ENCODE assay signal across 8 cellular contexts in genomic region chr2:636649-637405, GRCh38. TPM values are rescaled to one million over a fixed set of nuclear protein-coding genes. Genes with fewer than 3 reads are reported as not detected.
DNase-seq lines count a peak whose midpoint lies in the region; ATAC-seq and TF ChIP-seq lines count a peak whose summit lies in the region.

No MANE protein-coding gene starts in this region.

- peak; percentile 71 for ATAC-seq in activated naive CD8-positive, alpha-beta T cell treated with anti-CD3 and anti-CD28 coated beads, Interleukin-2, amount 50 U/mL, for 24 hours
- peak in 3 of 4 donors; percentile 62 to 84 (median 67) for ATAC-seq in heart left ventricle
- ATAC-seq in GM18517 (IDR thresholded peaks at IDR 0.05; ENCODE audit: unreplicated experiment) = no peak

- H3K36me3 ChIP-seq in heart left ventricle = no peaks in the 10 kb centered on the region
- H3K36me3 ChIP-seq in prostate gland = no peaks in the 10 kb centered on the region

- H3K27me3 ChIP-seq in heart left ventricle (peaks cover 0 to 18% (median 9%) of the 10 kb centered on the region in 9 donors), prostate gland (replicated peaks; ENCODE audit: insufficient read depth) (no peaks in the 10 kb centered on the region)

- peaks cover 0 to 5% (median 0%) of the 10 kb centered on the region in 12 donors for H3K9me3 ChIP-seq in heart left ventricle
- H3K9me3 ChIP-seq in prostate gland = no peaks in the 10 kb centered on the region

- TF ChIP-seq POLR2A in heart left ventricle (IDR thresholded peaks at IDR 0.05) = no peak
- no peak for TF ChIP-seq POLR2A in prostate gland (IDR thresholded peaks at IDR 0.05)

- peak overlapping the region in 11 of 12 donors; percentile 11 to 53 (median 41) for H3K4me3 ChIP-seq in heart left ventricle
- H3K4me3 ChIP-seq in prostate gland = peak overlapping the region; percentile 7 to 18

- H3K36me3 Mint-ChIP-seq in activated naive CD8-positive, alpha-beta T cell treated with anti-CD3 and anti-CD28 coated beads, Interleukin-2, amount 50 U/mL, for 24 hours (ENCODE audit: low read depth) = no peaks in the 10 kb centered on the region

- H3K4me1 Mint-ChIP-seq in activated naive CD8-positive, alpha-beta T cell treated with anti-CD3 and anti-CD28 coated beads, Interleukin-2, amount 50 U/mL, for 24 hours = peaks cover 2% of the 10 kb centered on the region

- no peaks in the 10 kb centered on the region for H3K27me3 Mint-ChIP-seq in activated naive CD8-positive, alpha-beta T cell treated with anti-CD3 and anti-CD28 coated beads, Interleukin-2, amount 50 U/mL, for 24 hours

- H3K9me3 Mint-ChIP-seq in activated naive CD8-positive, alpha-beta T cell treated with anti-CD3 and anti-CD28 coated beads, Interleukin-2, amount 50 U/mL, for 24 hours = no peaks in the 10 kb centered on the region

- H3K4me3 Mint-ChIP-seq in activated naive CD8-positive, alpha-beta T cell treated with anti-CD3 and anti-CD28 coated beads, Interleukin-2, amount 50 U/mL, for 24 hours = peak overlapping the region; percentile 53

- no peak overlapping the region for H3K27ac ChIP-seq in heart left ventricle
- H3K27ac ChIP-seq in prostate gland = no peak overlapping the region

- H3K4me1 ChIP-seq in heart left ventricle = peaks cover 0 to 13% (median 4%) of the 10 kb centered on the region in 12 donors
- H3K4me1 ChIP-seq in prostate gland (replicated peaks) = no peaks in the 10 kb centered on the region

- 7 to 28% (median 12%) methylated on average over 47 to 56 of the region's 56 CpGs for WGBS in heart left ventricle, 4 donors
- WGBS in prostate gland = 16% methylated on average over 56 of the region's 56 CpGs

- DNase-seq in SKM-1 treated with dmso at 0.1 percent for 144 hours (lab: John Stamatoyannopoulos, UW; ENCODE audit: unreplicated experiment) (peak; percentile 34), SKM-1 (lab: John Stamatoyannopoulos, UW; ENCODE audit: unreplicated experiment) (no peak), HS-27A (ENCODE audit: low read depth) (peak; percentile 12), SHP77 (lab: John Stamatoyannopoulos, UW) (peak; percentile 13 to 57), heart left ventricle (peak; percentile 42 to 78 (median 66)), prostate gland (ENCODE audit: low spot score) (peak; percentile 57)
- DNase-seq in activated naive CD8-positive, alpha-beta T cell treated with anti-CD3 and anti-CD28 coated beads, Interleukin-2, amount 50 U/mL, for 24 hours = peak; percentile 63

- no peak overlapping the region for H3K27ac Mint-ChIP-seq in activated naive CD8-positive, alpha-beta T cell treated with anti-CD3 and anti-CD28 coated beads, Interleukin-2, amount 50 U/mL, for 24 hours

- TF ChIP-seq CTCF in heart left ventricle (IDR thresholded peaks at IDR 0.05) (peak; percentile 77 to 88 (median 82)), prostate gland (IDR thresholded peaks at IDR 0.05) (peak; percentile 70 to 89 (median 86))

- intact Hi-C loops in heart left ventricle (cut with DNase I) = loop anchor here in 5 of 10 donors (5.0 to 10.0 kb wide), 3 partner anchors 390 to 465 kb away; no protein-coding TSS in a partner anchor
- intact Hi-C loops in prostate gland (cut with DNase I) = loop anchor here (5.0 kb wide), 1 partner anchor 390 kb away; no protein-coding TSS in a partner anchor

RNA-seq across cellular contexts. Expression of gene TMEM18, which starts 40.4 kb away (rescaled TPM):
- total RNA-seq in heart left ventricle = 10 to 100 TPM in 5 of 9 donors, 1 to 10 TPM in 4; 8.8 to 14.2 (median 10.5) TPM
- 10 to 100 TPM in 1 of 2 donors, 1 to 10 TPM in 1; 7.0 to 20.0 TPM for polyA plus RNA-seq in heart left ventricle
- total RNA-seq in prostate gland = 10 to 100 TPM; 17.7 to 19.3 TPM
